1 cellular context compared by ENCODE assay signal in genomic region chr20:5030348-5031205, GRCh38.
TF ChIP-seq lines count a peak whose summit lies in the region.

No MANE protein-coding gene starts in this region.

TF ChIP-seq in GM12878, 131 proteins besides CTCF, POLR2A, EP300 and RAD21:
- TF ChIP-seq SPI1 (IDR thresholded peaks at IDR 0.05; ENCODE audit: borderline replicate concordance, insufficient read depth, low read depth, low read length) (peak; percentile 12; the same call in 1 of the 2 replicates), EZH2 (IDR thresholded peaks at IDR 0.05; ENCODE audit: borderline replicate concordance, control insufficient read depth, low read depth, low read length) (no peak), FOXM1 (IDR thresholded peaks at IDR 0.05; ENCODE audit: low read depth, low read length) (no peak), IKZF2 (IDR thresholded peaks at IDR 0.05) (0 out of 4 replicates have a peak, but pooled peaks of 1 of the 2 experiments have one; percentile 23), ZBTB33 (IDR thresholded peaks at IDR 0.05) (no peak), EED (IDR thresholded peaks at IDR 0.05; ENCODE audit: low read depth) (0 out of 2 replicates have a peak, but pooled peaks have one; percentile 15), JUNB (IDR thresholded peaks at IDR 0.05) (no peak), PBX3 (IDR thresholded peaks at IDR 0.05; ENCODE audit: insufficient replicate concordance, low read depth, low read length) (no peak), CUX1 (IDR thresholded peaks at IDR 0.05; ENCODE audit: insufficient replicate concordance, low read depth, low read length) (no peak), E4F1 (IDR thresholded peaks at IDR 0.05; ENCODE audit: borderline replicate concordance, partially characterized antibody) (no peak), MAX (IDR thresholded peaks at IDR 0.05; ENCODE audit: low read depth, low read length) (no peak), ELK1 (IDR thresholded peaks at IDR 0.05; ENCODE audit: low read depth, low read length) (no peak), SREBF1 (IDR thresholded peaks at IDR 0.05; ENCODE audit: low read length) (no peak), REST (IDR thresholded peaks at IDR 0.05; ENCODE audit: low read depth, low read length) (no peak)
